Comparison of ENCODE assay signal across 28 cellular contexts in the genomic region with DNA sequence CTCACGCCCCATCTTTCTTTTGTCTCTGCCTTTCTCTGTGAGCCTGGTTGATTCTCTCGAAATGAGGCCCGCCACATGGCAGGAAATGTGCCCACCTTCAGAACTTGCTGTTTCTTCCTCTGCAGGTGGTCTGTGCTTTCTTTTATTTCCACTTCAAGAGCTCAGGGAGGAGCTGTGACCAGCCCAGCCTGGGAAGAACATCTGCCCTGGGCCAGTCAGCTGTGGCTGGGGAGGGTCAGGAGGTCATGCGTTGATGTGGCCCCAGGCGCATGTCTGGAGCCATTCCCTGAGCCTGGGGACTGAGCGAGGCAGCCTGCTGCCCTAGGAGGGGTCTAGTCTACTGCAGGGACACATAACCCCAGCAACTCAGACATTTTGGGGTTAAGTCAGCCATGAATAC. TPM values are rescaled to one million over a fixed set of nuclear protein-coding genes. Genes with fewer than 3 reads are reported as not detected.
DNase-seq lines count a peak whose midpoint lies in the region; ATAC-seq, FAIRE-seq and TF ChIP-seq lines count a peak whose summit lies in the region.
"Had no signal": no experiment of that assay in that cellular context is flagged by ENCODE, and none has a peak within 500 bp of the region (broad histone marks: within the 10 kb centered on the region; RNA-seq: fewer than 3 reads in every experiment).

No MANE protein-coding gene starts in this region.

- ATAC-seq in GM23338, result peak; percentile 17; the same call in 1 of the 3 replicates
- ATAC-seq in GM21528 (IDR thresholded peaks at IDR 0.05; ENCODE audit: low FRiP score, unreplicated experiment), result no peak

- H3K4me3 Mint-ChIP-seq in GM23338 (no peak overlapping the region), osteocyte (ENCODE audit: unreplicated experiment) (no peak overlapping the region)
- no peak overlapping the region for H3K4me3 Mint-ChIP-seq in activated CD4-positive, alpha-beta T cell treated with anti-CD3 and anti-CD28 coated beads, Interleukin-2, amount 10 ng/mL, durations not matched to agents 24 days and 14 days
- H3K4me3 Mint-ChIP-seq: activated CD4-positive, alpha-beta T cell treated with anti-CD3 and anti-CD28 coated beads, Interleukin-2, amount 10 ng/mL, durations not matched to agents 7 days and 5 days; activated T-helper 1 cell treated with anti-CD3 and anti-CD28 coated beads, Interleukin-12 subunit alpha, Interleukin-12 subunit beta, Interleukin-2, Interleukin-4 antibody, amounts not matched to agents 30 ng/mL and 10 ng/mL and 1 ng/mL, durations not matched to agents 14 hours and 24 hours and 36 hours; CD4-positive, alpha-beta memory T cell had no signal

- H2BK5ac ChIP-seq in H1 (ENCODE audit: low read depth, low read length), result no peak overlapping the region

- H3K18ac ChIP-seq in H1 (ENCODE audit: extremely low read depth, low read length), result no peak overlapping the region

- BruUV-seq in OCI-LY7 (replicated peaks; lab: Mats Ljungman, UMichigan), result no TSS peak

- H3F3A ChIP-seq in GM23338 (replicated peaks; ENCODE audit: low read depth), result no peaks in the 10 kb centered on the region

- no peaks in the 10 kb centered on the region for H4K20me1 ChIP-seq in GM23338 (replicated peaks; ENCODE audit: insufficient read depth)
- no peaks in the 10 kb centered on the region for H4K20me1 ChIP-seq in OCI-LY7 (ENCODE audit: insufficient read depth, low read length)
- peaks cover 0 to 1% of the 10 kb centered on the region in 2 experiments for H4K20me1 ChIP-seq in H1 (replicated peaks in 1 of 2; ENCODE audit: control insufficient read depth in 1 of 2, insufficient read depth in 2 of 2, low read length in 2 of 2)

- no peak overlapping the region for H2BK15ac ChIP-seq in H1 (ENCODE audit: low read length)

- H3K9me3 Mint-ChIP-seq in GM23338 (no peaks in the 10 kb centered on the region), osteocyte (ENCODE audit: unreplicated experiment) (no peaks in the 10 kb centered on the region)
- H3K9me3 Mint-ChIP-seq in activated CD4-positive, alpha-beta T cell treated with anti-CD3 and anti-CD28 coated beads, Interleukin-2, amount 10 ng/mL, durations not matched to agents 24 days and 14 days, result no peaks in the 10 kb centered on the region
- H3K9me3 Mint-ChIP-seq: activated CD4-positive, alpha-beta T cell treated with anti-CD3 and anti-CD28 coated beads, Interleukin-2, amount 10 ng/mL, durations not matched to agents 7 days and 5 days; activated T-helper 1 cell treated with anti-CD3 and anti-CD28 coated beads, Interleukin-12 subunit alpha, Interleukin-12 subunit beta, Interleukin-2, Interleukin-4 antibody, amounts not matched to agents 30 ng/mL and 10 ng/mL and 1 ng/mL, durations not matched to agents 14 hours and 24 hours and 36 hours had no signal

- TF ChIP-seq POLR2A in H1 (IDR thresholded peaks at IDR 0.05; ENCODE audit: control extremely low read depth in 1 of 2, low read depth in 2 of 2, low read length in 2 of 2), result no peak

- H3K9me3 ChIP-seq in OCI-LY7 (ENCODE audit: low read length), result no peaks in the 10 kb centered on the region
- H3K9me3 ChIP-seq in H1 (ENCODE audit: insufficient read depth in 2 of 2, low read depth in 1 of 2, low read length in 1 of 2), result no peaks in the 10 kb centered on the region
- H3K9me3 ChIP-seq: esophagus squamous epithelium, gastroesophageal sphincter, sigmoid colon, stomach had no signal

- H3K23me2 ChIP-seq in H1 (ENCODE audit: low read depth, low read length), result no peaks in the 10 kb centered on the region

- H2BK12ac ChIP-seq in H1 (ENCODE audit: low read depth, low read length), result no peak overlapping the region

- no peak overlapping the region for H3K4ac ChIP-seq in H1 (replicated peaks; ENCODE audit: insufficient read length, low read depth, low read length)

- H3K36me3 ChIP-seq in GM23338 (ENCODE audit: insufficient read depth), result no peaks in the 10 kb centered on the region
- no peaks in the 10 kb centered on the region for H3K36me3 ChIP-seq in OCI-LY7 (ENCODE audit: insufficient read depth, low read length)
- H3K36me3 ChIP-seq in H1 (ENCODE audit: control insufficient read depth in 2 of 4, insufficient read depth in 4 of 4, low read length in 3 of 4), result no peaks in the 10 kb centered on the region; a peak in 1 of 8 replicates
- H3K36me3 ChIP-seq: esophagus squamous epithelium, gastroesophageal sphincter, sigmoid colon, stomach had no signal

- WGBS in H1 (ENCODE audit: extremely low coverage in 1 of 2, insufficient coverage in 1 of 2, insufficient read length in 1 of 2, insufficient replicate concordance in 2 of 2, low coverage in 1 of 2, low lambda C conversion rate in 2 of 2, missing lambda C conversion rate in 1 of 2), 2 experiments, result 91% methylated on average over 5 of the region's 6 CpGs; no CpG with 5 or more reads in 1 of the 2 experiments

- intact Hi-C loops in OCI-LY7 (cut with micrococcal nuclease; ENCODE audit: unreplicated experiment), result no loop called here
- intact Hi-C loops in activated CD4-positive, alpha-beta T cell treated with anti-CD3 and anti-CD28 coated beads, Interleukin-2, amount 10 ng/mL, durations not matched to agents 24 days and 14 days (cut with micrococcal nuclease), result no loop called here

- H3K9me2 ChIP-seq in GM23338 (ENCODE audit: insufficient read depth) (no peaks in the 10 kb centered on the region), OCI-LY7 (ENCODE audit: insufficient read depth, low read length) (no peaks in the 10 kb centered on the region)

- no peak overlapping the region; a peak in 1 of 7 replicates for H3K9ac ChIP-seq in H1 (replicated peaks in 1 of 4; ENCODE audit: extremely low read depth in 1 of 4, low read depth in 3 of 4, low read length in 3 of 4)
- H3K9ac ChIP-seq: GM23248 had no signal

- no peak overlapping the region for H3K23ac ChIP-seq in H1 (ENCODE audit: insufficient read length)

- no peak overlapping the region for H4K5ac ChIP-seq in H1 (ENCODE audit: insufficient read length, low read depth, low read length)

- CTCF ChIA-PET in OCI-LY7 (lab: Charles Lee; ENCODE audit: unreplicated experiment), result no interaction called here
- CTCF ChIA-PET in H1 (lab: Charles Lee; ENCODE audit: partially characterized antibody), result interaction anchor here (1.0 to 1.5 kb wide), 5 partner anchors 23 to 102 kb away, joined by 3 to 6 read pairs (median 3); no protein-coding TSS in a partner anchor

- no peak for FAIRE-seq in H1 (lab: Jason Lieb, UNC)
- FAIRE-seq: astrocyte, RCC 7860 had no signal

- H3K4me3 ChIP-seq in GM23338 (no peak overlapping the region), OCI-LY7 (ENCODE audit: low read depth, low read length, poor library complexity, severe bottlenecking) (no peak overlapping the region), H1 (ENCODE audit: extremely low read depth in 1 of 4, insufficient read depth in 2 of 4, low read depth in 3 of 4, low read length in 4 of 4) (no peak overlapping the region)
- H3K4me3 ChIP-seq: esophagus squamous epithelium, gastroesophageal sphincter, GM23248, sigmoid colon, SK-N-MC, stomach had no signal

- H3K4me1 ChIP-seq in GM23338 (ENCODE audit: insufficient read depth) (no peaks in the 10 kb centered on the region), OCI-LY7 (ENCODE audit: insufficient read depth, low read length, poor library complexity, severe bottlenecking) (peaks cover 12% of the 10 kb centered on the region), H1 (replicated peaks in 1 of 4; ENCODE audit: control insufficient read depth in 3 of 4, insufficient read depth in 4 of 4, low read length in 3 of 4) (peaks cover 0 to 11% (median 3%) of the 10 kb centered on the region in 4 experiments; a peak in 4 of 7 replicates)
- H3K4me1 ChIP-seq: sigmoid colon had no signal

- 0 out of 2 replicates have a peak, but pooled peaks cover 4% of the 10 kb centered on the region for H3K79me1 ChIP-seq in H1 (ENCODE audit: low read depth, low read length)

- no peak overlapping the region for H3K27ac Mint-ChIP-seq in GM23338
- H3K27ac Mint-ChIP-seq in osteocyte (ENCODE audit: unreplicated experiment), result peak overlapping the region; percentile 67
- H3K27ac Mint-ChIP-seq in activated CD4-positive, alpha-beta T cell treated with anti-CD3 and anti-CD28 coated beads, Interleukin-2, amount 10 ng/mL, durations not matched to agents 24 days and 14 days, result no peak overlapping the region
- H3K27ac Mint-ChIP-seq: activated CD4-positive, alpha-beta T cell treated with anti-CD3 and anti-CD28 coated beads, Interleukin-2, amount 10 ng/mL, durations not matched to agents 7 days and 5 days; activated T-helper 1 cell treated with anti-CD3 and anti-CD28 coated beads, Interleukin-12 subunit alpha, Interleukin-12 subunit beta, Interleukin-2, Interleukin-4 antibody, amounts not matched to agents 30 ng/mL and 10 ng/mL and 1 ng/mL, durations not matched to agents 14 hours and 24 hours and 36 hours; CD4-positive, alpha-beta memory T cell had no signal

- POLR2A ChIA-PET in OCI-LY7 (lab: Charles Lee), result no interaction called here
- POLR2A ChIA-PET in H1 (lab: Charles Lee; ENCODE audit: partially characterized antibody), result interaction anchor here (1.1 kb wide), 1 partner anchor 16 kb away, joined by 3 read pairs; no protein-coding TSS in a partner anchor

- H4K91ac ChIP-seq in H1 (replicated peaks; ENCODE audit: insufficient read length, low read length), result no peak overlapping the region

- H3K4me2 ChIP-seq in GM23338, result no peak overlapping the region
- peak overlapping the region; percentile 11; the same call in 1 of the 2 replicates for H3K4me2 ChIP-seq in OCI-LY7 (ENCODE audit: low read length)
- 0 out of 4 replicates have a peak overlapping the region, but pooled peaks of 1 of the 2 experiments have one; percentile 2 for H3K4me2 ChIP-seq in H1 (ENCODE audit: insufficient read depth in 1 of 2, low read depth in 2 of 2, low read length in 2 of 2)

- no peak overlapping the region for H2AFZ ChIP-seq in GM23338
- peak overlapping the region; percentile 1; the same call in 1 of the 2 replicates for H2AFZ ChIP-seq in OCI-LY7 (ENCODE audit: low read length)
- H2AFZ ChIP-seq in H1 (ENCODE audit: low read length), result no peak overlapping the region
- H2AFZ ChIP-seq: GM23248 had no signal

- no peak overlapping the region for H2BK120ac ChIP-seq in H1 (replicated peaks; ENCODE audit: low read depth, low read length)

- no peak for TF ChIP-seq RAD21 in H1 (IDR thresholded peaks at IDR 0.05 in 1 of 2, conservative IDR thresholded peaks at IDR 0.05 in 1 of 2; ENCODE audit: low read depth in 2 of 2, low read length in 2 of 2)

- TF ChIP-seq EP300 in H1 (IDR thresholded peaks at IDR 0.05; ENCODE audit: borderline replicate concordance in 1 of 2, low read depth in 2 of 2, low read length in 2 of 2), result no peak

- no peaks in the 10 kb centered on the region for H3K36me3 Mint-ChIP-seq in GM23338 (ENCODE audit: low read depth)
- H3K36me3 Mint-ChIP-seq in osteocyte (ENCODE audit: unreplicated experiment), result no peaks in the 10 kb centered on the region
- no peaks in the 10 kb centered on the region for H3K36me3 Mint-ChIP-seq in activated CD4-positive, alpha-beta T cell treated with anti-CD3 and anti-CD28 coated beads, Interleukin-2, amount 10 ng/mL, durations not matched to agents 24 days and 14 days (ENCODE audit: low read depth)
- H3K36me3 Mint-ChIP-seq: CD4-positive, alpha-beta memory T cell had no signal

- H3K79me2 ChIP-seq in GM23338 (replicated peaks; ENCODE audit: insufficient read depth), result no peaks in the 10 kb centered on the region
- no peaks in the 10 kb centered on the region for H3K79me2 ChIP-seq in OCI-LY7 (ENCODE audit: insufficient read depth, low read depth, low read length)
- no peaks in the 10 kb centered on the region for H3K79me2 ChIP-seq in H1 (ENCODE audit: control insufficient read depth in 1 of 2, insufficient read depth in 2 of 2, low read length in 2 of 2)

- H3K27me3 Mint-ChIP-seq in GM23338 (ENCODE audit: insufficient read depth, low read depth, poor library complexity), result peaks cover 15% of the 10 kb centered on the region
- no peaks in the 10 kb centered on the region for H3K27me3 Mint-ChIP-seq in osteocyte (ENCODE audit: unreplicated experiment)
- peaks cover 34% of the 10 kb centered on the region for H3K27me3 Mint-ChIP-seq in activated CD4-positive, alpha-beta T cell treated with anti-CD3 and anti-CD28 coated beads, Interleukin-2, amount 10 ng/mL, durations not matched to agents 24 days and 14 days

- peak overlapping the region; percentile 28; the same call in 1 of the 2 replicates for H4K8ac ChIP-seq in H1 (ENCODE audit: extremely low read depth, insufficient read depth, low read length)

- DNase-seq in GM23338 (ENCODE audit: low spot score), result no peak
- peak; percentile 56 for DNase-seq in OCI-LY7 (ENCODE audit: low spot score)
- no peak for DNase-seq in H1 (ENCODE audit: low read depth in 1 of 2, low spot score in 2 of 2)
- no peak for DNase-seq in osteocyte (ENCODE audit: extremely low spot score, unreplicated experiment)
- DNase-seq in activated CD4-positive, alpha-beta T cell treated with anti-CD3 and anti-CD28 coated beads, Interleukin-2, amount 10 ng/mL, durations not matched to agents 24 days and 14 days, result no peak
- no peak for DNase-seq in activated CD4-positive, alpha-beta T cell treated with anti-CD3 and anti-CD28 coated beads for 4 hours
- DNase-seq in dedifferentiated amniotic fluid mesenchymal stem cell (ENCODE audit: extremely low spot score), result no peak
- DNase-seq: activated CD4-positive, alpha-beta T cell treated with anti-CD3 and anti-CD28 coated beads, Interleukin-2, amount 10 ng/mL, durations not matched to agents 7 days and 5 days; activated naive CD4-positive, alpha-beta T cell treated with anti-CD3 and anti-CD28 coated beads, Interleukin-2, amount 50 U/mL, for 16 hours; CD4-positive, alpha-beta memory T cell; cerebellar nuclear complex; DMS 273 treated with DMSO at 0.1 percent for 48 hours; esophagus squamous epithelium; GM23248; KG1; MV-4-11; NCI-H1694 treated with DMSO at 0.1 percent for 48 hours; NCI-H524 treated with DMSO at 0.1 percent for 48 hours; sigmoid colon; stimulated activated CD4-positive, alpha-beta T cell treated with anti-CD3 and anti-CD28 coated beads, Interleukin-15, amount 100 ng/mL, for 24 hours; stomach; T-helper 2 cell had no signal

- TF ChIP-seq CTCF in GM23338 (conservative IDR thresholded peaks at IDR 0.05; ENCODE audit: low read depth in 2 of 2), result no peak
- no peak for TF ChIP-seq CTCF in OCI-LY7 (conservative IDR thresholded peaks at IDR 0.05; ENCODE audit: low read length)
- no peak for TF ChIP-seq CTCF in H1 (IDR thresholded peaks at IDR 0.05; ENCODE audit: control extremely low read depth in 1 of 3, insufficient read depth in 1 of 3, low read depth in 1 of 3, low read length in 3 of 3)
- no peak for TF ChIP-seq CTCF in osteocyte (IDR thresholded peaks at IDR 0.05)

- no peak overlapping the region for H2AK5ac ChIP-seq in H1 (ENCODE audit: low read depth, low read length)

- no peak overlapping the region for H2BK20ac ChIP-seq in H1 (ENCODE audit: low read length)

- no peak overlapping the region for H3K56ac ChIP-seq in H1 (replicated peaks; ENCODE audit: insufficient read length, low read depth, low read length)

- no peaks in the 10 kb centered on the region for H3K27me3 ChIP-seq in GM23338 (ENCODE audit: insufficient read depth)
- H3K27me3 ChIP-seq in H1 (replicated peaks in 1 of 4; ENCODE audit: control insufficient read depth in 3 of 4, extremely low read depth in 1 of 4, insufficient read depth in 3 of 4, low read length in 3 of 4), result no peaks in the 10 kb centered on the region

- no peak overlapping the region for H3K14ac ChIP-seq in H1 (ENCODE audit: insufficient read length)

- H3K4me1 Mint-ChIP-seq in GM23338 (peaks cover 15% of the 10 kb centered on the region), osteocyte (ENCODE audit: unreplicated experiment) (peaks cover 65% of the 10 kb centered on the region)
- H3K4me1 Mint-ChIP-seq in activated CD4-positive, alpha-beta T cell treated with anti-CD3 and anti-CD28 coated beads, Interleukin-2, amount 10 ng/mL, durations not matched to agents 24 days and 14 days, result no peaks in the 10 kb centered on the region
- H3K4me1 Mint-ChIP-seq: activated CD4-positive, alpha-beta T cell treated with anti-CD3 and anti-CD28 coated beads, Interleukin-2, amount 10 ng/mL, durations not matched to agents 7 days and 5 days; CD4-positive, alpha-beta memory T cell had no signal

- H3K27ac ChIP-seq in GM23338 (ENCODE audit: low read depth) (no peak overlapping the region), OCI-LY7 (ENCODE audit: low read depth, low read length, poor library complexity, severe bottlenecking) (no peak overlapping the region), H1 (ENCODE audit: low read depth, low read length) (no peak overlapping the region)
- H3K27ac ChIP-seq: GM23248, SK-N-MC, stomach had no signal

RNA-seq across cellular contexts. Expression of a gene that starts 8.0 kb away (rescaled TPM):
- total RNA-seq in GM23338 (2014; rRNA removed; shearing (Covaris generic)), result 24.9 and 26.8 TPM in 2 replicates
- polyA plus RNA-seq in GM23338 (2016; fragmentation: Nextera tagmentation; extraction: Ambion mirVana) (18.8 and 24.4 TPM in 2 replicates), H1 (2011; rRNA removed) (24.2 and 26.5 TPM in 2 replicates)
- not detected in 2 replicates for total RNA-seq in OCI-LY7 (2014; rRNA removed; shearing (Covaris generic))
- total RNA-seq in OCI-LY7 (2022) (not detected in 2 replicates), osteocyte (215 and 251 TPM in 2 replicates)
- total RNA-seq in H1 (2021; fragmentation: NEBNext Ultra II Directional; extraction: Animal tissue kit (Norgen Biotek cat#: 25700)), result 15.5 and 17.4 TPM in 2 replicates
- 18.1 TPM for polyA plus RNA-seq in H1 (2011; cell fraction: cytosol; rRNA removed)
- 23.2 TPM for polyA plus RNA-seq in H1 (2011; cell fraction: nucleus; rRNA removed)
- 7.5 to 15.3 TPM (median 12.9 TPM) in 4 replicates for polyA plus RNA-seq in H1 (2012, experiment 1 of 2)
- 12.0 TPM for polyA plus RNA-seq in H1 (2012, experiment 2 of 2)
- polyA plus RNA-seq in H1 (2013, experiment 1 of 2), result 42.7 TPM
- 31.4 TPM for polyA plus RNA-seq in H1 (2013, experiment 2 of 2)
- 9.5 and 12.2 TPM in 2 replicates for polyA minus RNA-seq in H1 (2011; rRNA and poly(A)+ RNA removed)
- 17.5 TPM for polyA minus RNA-seq in H1 (2011; cell fraction: cytosol; rRNA and poly(A)+ RNA removed)
- 6.6 TPM for polyA minus RNA-seq in H1 (2011; cell fraction: nucleus; rRNA and poly(A)+ RNA removed)
- not detected in 2 replicates for total RNA-seq in activated CD4-positive, alpha-beta T cell treated with anti-CD3 and anti-CD28 coated beads, Interleukin-2, amount 10 ng/mL, durations not matched to agents 24 days and 14 days
- total RNA-seq: activated CD4-positive, alpha-beta T cell treated with anti-CD3 and anti-CD28 coated beads, Interleukin-2, amount 10 ng/mL, durations not matched to agents 7 days and 5 days; activated T-helper 1 cell treated with anti-CD3 and anti-CD28 coated beads, Interleukin-12 subunit alpha, Interleukin-12 subunit beta, Interleukin-2, Interleukin-4 antibody, amounts not matched to agents 30 ng/mL and 10 ng/mL and 1 ng/mL, durations not matched to agents 14 hours and 24 hours and 36 hours; CD4-positive, alpha-beta memory T cell had no signal
- polyA plus RNA-seq: CD4-positive, alpha-beta memory T cell had no signal

Comparison
In these comparisons a context has a peak if more than half of its experiments do, and no peak if none do; other contexts are left out.
1. RNA of a gene that starts 8.0 kb away (total RNA-seq): 215 to 251 TPM in osteocyte, 24.9 to 26.8 TPM in GM23338 and 15.5 to 17.4 TPM in H1; not detected in OCI-LY7 and not detected in activated CD4-positive, alpha-beta T cell treated with anti-CD3 and anti-CD28 coated beads, Interleukin-2, amount 10 ng/mL, durations not matched to agents 24 days and 14 days; every median in the first group is over 10 times any median in the second.